25 cellular contexts compared by ENCODE assay signal in genomic region chr18:460302-460701, GRCh38. TPM values are rescaled to one million over a fixed set of nuclear protein-coding genes. Genes with fewer than 3 reads are reported as not detected.
"Had no signal": no experiment of that assay in that cellular context is flagged by ENCODE, and none has a peak within 500 bp of the region (broad histone marks: within the 10 kb centered on the region; RNA-seq: fewer than 3 reads in every experiment).

No MANE protein-coding gene starts in this region.

- H3K36me3 ChIP-seq: colonic mucosa, gastrocnemius medialis, heart left ventricle, left lung, neural progenitor cell, ovary, right lobe of liver, stomach, tibial artery had no signal

- ATAC-seq: esophagus mucosa, gastrocnemius medialis, heart left ventricle, left lung, natural killer cell, right lobe of liver had no signal

- H3K4me2 ChIP-seq: hepatocyte, neural progenitor cell had no signal

- H3K79me2 ChIP-seq: hepatocyte had no signal

- H3K4me3 Mint-ChIP-seq: central memory CD8-positive, alpha-beta T cell; dendritic cell treated with granulocyte-macrophage colony-stimulating factor and Interleukin-4, amounts not matched to agents 40 ng/mL and 50 ng/mL, for 4 days; endodermal cell; natural killer cell; neural progenitor cell; type B pancreatic cell had no signal

- H3K4me1 ChIP-seq: colonic mucosa, right lobe of liver had no signal

- H3K9ac ChIP-seq: neural progenitor cell had no signal

- H3K9me3 ChIP-seq: colonic mucosa, gastrocnemius medialis, heart left ventricle, left lung, ovary, right lobe of liver, stomach, tibial artery had no signal

- H3K4me3 ChIP-seq: colonic mucosa, gastrocnemius medialis, heart left ventricle, hepatocyte, left lung, neural progenitor cell, ovary, right lobe of liver, stomach, tibial artery had no signal

- H3K9me3 Mint-ChIP-seq: central memory CD8-positive, alpha-beta T cell; natural killer cell; type B pancreatic cell had no signal

- H3K27ac ChIP-seq: colonic mucosa, epithelial cell of prostate, gastrocnemius medialis, heart left ventricle, hepatocyte, left lung, neural progenitor cell, ovary, right lobe of liver, stomach, tibial artery had no signal

- H3K4me1 Mint-ChIP-seq: central memory CD8-positive, alpha-beta T cell had no signal

- H3K36me3 Mint-ChIP-seq: natural killer cell had no signal

- H3K27me3 ChIP-seq: colonic mucosa, gastrocnemius medialis, heart left ventricle, hepatocyte, left lung, neural progenitor cell, ovary, right lobe of liver, stomach, tibial artery had no signal

- H3K27ac Mint-ChIP-seq: dendritic cell treated with granulocyte-macrophage colony-stimulating factor and Interleukin-4, amounts not matched to agents 40 ng/mL and 50 ng/mL, for 4 days; endodermal cell; natural killer cell; neural progenitor cell; type B pancreatic cell had no signal

- DNase-seq: colonic mucosa; effector CD8-positive, alpha-beta T cell; endodermal cell; gastrocnemius medialis; heart left ventricle; kidney; left lung; mesendoderm; natural killer cell; ovary; retina; right lobe of liver; small intestine; stimulated activated CD4-positive, alpha-beta T cell treated with anti-CD3 and anti-CD28 coated beads, Interleukin-15, amount 100 ng/mL, for 24 hours; stimulated activated CD4-positive, alpha-beta T cell treated with anti-CD3 and anti-CD28 coated beads, Interleukin-2, amount 100 ng/mL, for 48 hours; stimulated activated naive CD4-positive, alpha-beta T cell; stomach; tibial artery had no signal

- H2AFZ ChIP-seq: hepatocyte, neural progenitor cell had no signal

RNA-seq across cellular contexts. Expression of gene COLEC12, which starts 40.2 kb away (rescaled TPM):
- total RNA-seq: natural killer cell had no signal
